ENCODE assay signal across 1 cellular context in the genomic region with DNA sequence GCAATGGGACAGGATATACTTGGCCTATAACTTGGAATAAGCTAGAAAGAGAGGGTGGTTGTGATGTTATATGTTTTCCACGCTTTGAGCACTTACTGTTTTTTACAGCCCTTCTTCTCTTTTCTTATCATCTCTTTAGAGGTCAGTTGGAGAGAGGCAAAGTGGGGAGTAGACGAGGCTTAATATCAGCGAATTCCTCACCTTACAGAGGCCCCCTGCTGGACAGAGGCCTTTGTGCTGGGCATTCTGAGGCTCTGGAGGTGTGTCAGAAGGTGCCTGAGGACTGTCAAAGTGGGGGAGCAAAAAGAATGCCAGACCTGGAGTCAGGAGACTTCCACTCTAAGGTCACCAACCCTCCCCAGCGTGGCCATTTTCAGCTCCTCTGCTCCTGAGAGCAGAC.
TF ChIP-seq lines count a peak whose summit lies in the region.

No MANE protein-coding gene starts in this region.

TF ChIP-seq in GM23338, 12 proteins besides CTCF, POLR2A, EP300 and RAD21 (continued from another document):
- TF ChIP-seq, protein P1, sequence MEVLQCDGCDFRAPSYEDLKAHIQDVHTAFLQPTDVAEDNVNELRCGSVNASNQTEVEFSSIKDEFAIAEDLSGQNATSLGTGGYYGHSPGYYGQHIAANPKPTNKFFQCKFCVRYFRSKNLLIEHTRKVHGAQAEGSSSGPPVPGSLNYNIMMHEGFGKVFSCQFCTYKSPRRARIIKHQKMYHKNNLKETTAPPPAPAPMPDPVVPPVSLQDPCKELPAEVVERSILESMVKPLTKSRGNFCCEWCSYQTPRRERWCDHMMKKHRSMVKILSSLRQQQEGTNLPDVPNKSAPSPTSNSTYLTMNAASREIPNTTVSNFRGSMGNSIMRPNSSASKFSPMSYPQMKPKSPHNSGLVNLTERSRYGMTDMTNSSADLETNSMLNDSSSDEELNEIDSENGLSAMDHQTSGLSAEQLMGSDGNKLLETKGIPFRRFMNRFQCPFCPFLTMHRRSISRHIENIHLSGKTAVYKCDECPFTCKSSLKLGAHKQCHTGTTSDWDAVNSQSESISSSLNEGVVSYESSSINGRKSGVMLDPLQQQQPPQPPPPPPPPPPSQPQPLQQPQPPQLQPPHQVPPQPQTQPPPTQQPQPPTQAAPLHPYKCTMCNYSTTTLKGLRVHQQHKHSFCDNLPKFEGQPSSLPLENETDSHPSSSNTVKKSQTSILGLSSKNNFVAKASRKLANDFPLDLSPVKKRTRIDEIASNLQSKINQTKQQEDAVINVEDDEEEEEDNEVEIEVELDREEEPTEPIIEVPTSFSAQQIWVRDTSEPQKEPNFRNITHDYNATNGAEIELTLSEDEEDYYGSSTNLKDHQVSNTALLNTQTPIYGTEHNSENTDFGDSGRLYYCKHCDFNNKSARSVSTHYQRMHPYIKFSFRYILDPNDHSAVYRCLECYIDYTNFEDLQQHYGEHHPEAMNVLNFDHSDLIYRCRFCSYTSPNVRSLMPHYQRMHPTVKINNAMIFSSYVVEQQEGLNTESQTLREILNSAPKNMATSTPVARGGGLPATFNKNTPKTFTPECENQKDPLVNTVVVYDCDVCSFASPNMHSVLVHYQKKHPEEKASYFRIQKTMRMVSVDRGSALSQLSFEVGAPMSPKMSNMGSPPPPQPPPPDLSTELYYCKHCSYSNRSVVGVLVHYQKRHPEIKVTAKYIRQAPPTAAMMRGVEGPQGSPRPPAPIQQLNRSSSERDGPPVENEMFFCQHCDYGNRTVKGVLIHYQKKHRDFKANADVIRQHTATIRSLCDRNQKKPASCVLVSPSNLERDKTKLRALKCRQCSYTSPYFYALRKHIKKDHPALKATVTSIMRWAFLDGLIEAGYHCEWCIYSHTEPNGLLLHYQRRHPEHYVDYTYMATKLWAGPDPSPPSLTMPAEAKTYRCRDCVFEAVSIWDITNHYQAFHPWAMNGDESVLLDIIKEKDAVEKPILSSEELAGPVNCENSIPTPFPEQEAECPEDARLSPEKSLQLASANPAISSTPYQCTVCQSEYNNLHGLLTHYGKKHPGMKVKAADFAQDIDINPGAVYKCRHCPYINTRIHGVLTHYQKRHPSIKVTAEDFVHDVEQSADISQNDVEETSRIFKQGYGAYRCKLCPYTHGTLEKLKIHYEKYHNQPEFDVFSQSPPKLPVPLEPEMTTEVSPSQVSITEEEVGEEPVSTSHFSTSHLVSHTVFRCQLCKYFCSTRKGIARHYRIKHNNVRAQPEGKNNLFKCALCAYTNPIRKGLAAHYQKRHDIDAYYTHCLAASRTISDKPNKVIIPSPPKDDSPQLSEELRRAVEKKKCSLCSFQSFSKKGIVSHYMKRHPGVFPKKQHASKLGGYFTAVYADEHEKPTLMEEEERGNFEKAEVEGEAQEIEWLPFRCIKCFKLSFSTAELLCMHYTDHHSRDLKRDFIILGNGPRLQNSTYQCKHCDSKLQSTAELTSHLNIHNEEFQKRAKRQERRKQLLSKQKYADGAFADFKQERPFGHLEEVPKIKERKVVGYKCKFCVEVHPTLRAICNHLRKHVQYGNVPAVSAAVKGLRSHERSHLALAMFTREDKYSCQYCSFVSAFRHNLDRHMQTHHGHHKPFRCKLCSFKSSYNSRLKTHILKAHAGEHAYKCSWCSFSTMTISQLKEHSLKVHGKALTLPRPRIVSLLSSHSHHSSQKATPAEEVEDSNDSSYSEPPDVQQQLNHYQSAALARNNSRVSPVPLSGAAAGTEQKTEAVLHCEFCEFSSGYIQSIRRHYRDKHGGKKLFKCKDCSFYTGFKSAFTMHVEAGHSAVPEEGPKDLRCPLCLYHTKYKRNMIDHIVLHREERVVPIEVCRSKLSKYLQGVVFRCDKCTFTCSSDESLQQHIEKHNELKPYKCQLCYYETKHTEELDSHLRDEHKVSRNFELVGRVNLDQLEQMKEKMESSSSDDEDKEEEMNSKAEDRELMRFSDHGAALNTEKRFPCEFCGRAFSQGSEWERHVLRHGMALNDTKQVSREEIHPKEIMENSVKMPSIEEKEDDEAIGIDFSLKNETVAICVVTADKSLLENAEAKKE (CRISPR knock-in tag; IDR thresholded peaks at IDR 0.05) = no peak
- TF ChIP-seq EZH2 (IDR thresholded peaks at IDR 0.05; ENCODE audit: low read depth, unreplicated experiment) (no peak), CREB1 (CRISPR knock-in tag; IDR thresholded peaks at IDR 0.05; ENCODE audit: low read depth) (no peak), NANOG (IDR thresholded peaks at IDR 0.05; ENCODE audit: borderline replicate concordance) (no peak), ZNF331 (CRISPR knock-in tag; IDR thresholded peaks at IDR 0.05; ENCODE audit: low read depth) (no peak), JUNB (IDR thresholded peaks at IDR 0.05; ENCODE audit: unreplicated experiment) (no peak), POLR2AphosphoS5 (IDR thresholded peaks at IDR 0.05; ENCODE audit: low read depth) (no peak), ZNF114 (CRISPR knock-in tag; IDR thresholded peaks at IDR 0.05) (no peak)
- TF ChIP-seq, protein P2, sequence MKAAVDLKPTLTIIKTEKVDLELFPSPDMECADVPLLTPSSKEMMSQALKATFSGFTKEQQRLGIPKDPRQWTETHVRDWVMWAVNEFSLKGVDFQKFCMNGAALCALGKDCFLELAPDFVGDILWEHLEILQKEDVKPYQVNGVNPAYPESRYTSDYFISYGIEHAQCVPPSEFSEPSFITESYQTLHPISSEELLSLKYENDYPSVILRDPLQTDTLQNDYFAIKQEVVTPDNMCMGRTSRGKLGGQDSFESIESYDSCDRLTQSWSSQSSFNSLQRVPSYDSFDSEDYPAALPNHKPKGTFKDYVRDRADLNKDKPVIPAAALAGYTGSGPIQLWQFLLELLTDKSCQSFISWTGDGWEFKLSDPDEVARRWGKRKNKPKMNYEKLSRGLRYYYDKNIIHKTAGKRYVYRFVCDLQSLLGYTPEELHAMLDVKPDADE (IDR thresholded peaks at IDR 0.05) = no peak
- TF ChIP-seq, protein P3, sequence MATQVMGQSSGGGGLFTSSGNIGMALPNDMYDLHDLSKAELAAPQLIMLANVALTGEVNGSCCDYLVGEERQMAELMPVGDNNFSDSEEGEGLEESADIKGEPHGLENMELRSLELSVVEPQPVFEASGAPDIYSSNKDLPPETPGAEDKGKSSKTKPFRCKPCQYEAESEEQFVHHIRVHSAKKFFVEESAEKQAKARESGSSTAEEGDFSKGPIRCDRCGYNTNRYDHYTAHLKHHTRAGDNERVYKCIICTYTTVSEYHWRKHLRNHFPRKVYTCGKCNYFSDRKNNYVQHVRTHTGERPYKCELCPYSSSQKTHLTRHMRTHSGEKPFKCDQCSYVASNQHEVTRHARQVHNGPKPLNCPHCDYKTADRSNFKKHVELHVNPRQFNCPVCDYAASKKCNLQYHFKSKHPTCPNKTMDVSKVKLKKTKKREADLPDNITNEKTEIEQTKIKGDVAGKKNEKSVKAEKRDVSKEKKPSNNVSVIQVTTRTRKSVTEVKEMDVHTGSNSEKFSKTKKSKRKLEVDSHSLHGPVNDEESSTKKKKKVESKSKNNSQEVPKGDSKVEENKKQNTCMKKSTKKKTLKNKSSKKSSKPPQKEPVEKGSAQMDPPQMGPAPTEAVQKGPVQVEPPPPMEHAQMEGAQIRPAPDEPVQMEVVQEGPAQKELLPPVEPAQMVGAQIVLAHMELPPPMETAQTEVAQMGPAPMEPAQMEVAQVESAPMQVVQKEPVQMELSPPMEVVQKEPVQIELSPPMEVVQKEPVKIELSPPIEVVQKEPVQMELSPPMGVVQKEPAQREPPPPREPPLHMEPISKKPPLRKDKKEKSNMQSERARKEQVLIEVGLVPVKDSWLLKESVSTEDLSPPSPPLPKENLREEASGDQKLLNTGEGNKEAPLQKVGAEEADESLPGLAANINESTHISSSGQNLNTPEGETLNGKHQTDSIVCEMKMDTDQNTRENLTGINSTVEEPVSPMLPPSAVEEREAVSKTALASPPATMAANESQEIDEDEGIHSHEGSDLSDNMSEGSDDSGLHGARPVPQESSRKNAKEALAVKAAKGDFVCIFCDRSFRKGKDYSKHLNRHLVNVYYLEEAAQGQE (IDR thresholded peaks at IDR 0.05; ENCODE audit: unreplicated experiment) = no peak
